Comparison of ENCODE assay signal across 18 cellular contexts in genomic region chr11:72700026-72700610, GRCh38. TPM values are rescaled to one million over a fixed set of nuclear protein-coding genes. Genes with fewer than 3 reads are reported as not detected.
A peak's percentile ranks its signal among the peaks of the same experiment; 100 is the strongest.
DNase-seq lines count a peak whose midpoint lies in the region; ATAC-seq, FAIRE-seq and TF ChIP-seq lines count a peak whose summit lies in the region.
"Had no signal": no experiment of that assay in that cellular context is flagged by ENCODE, and none has a peak within 500 bp of the region (broad histone marks: within the 10 kb centered on the region; RNA-seq: fewer than 3 reads in every experiment).

No MANE protein-coding gene starts in this region.

- no peak overlapping the region for H3K4me3 Mint-ChIP-seq in CD4-positive, alpha-beta memory T cell
- no peak overlapping the region for H3K4me3 Mint-ChIP-seq in naive B cell
- no peak overlapping the region for H3K4me3 Mint-ChIP-seq in type B pancreatic cell
- H3K4me3 Mint-ChIP-seq: activated T-cell treated with anti-CD3 and anti-CD28 coated beads, Interleukin-2, amount 50 U/mL, for 4 hours had no signal

- H3K9me3 ChIP-seq in CD4-positive, alpha-beta memory T cell (ENCODE audit: control insufficient read depth in 1 of 2, low read length in 2 of 2): no peaks in the 10 kb centered on the region
- H3K9me3 ChIP-seq in HUES48 (ENCODE audit: control insufficient read depth, insufficient read depth, low read length): no peaks in the 10 kb centered on the region

- no peak for FAIRE-seq in bronchial epithelial cell (lab: Jason Lieb, UNC)

- POLR2A ChIA-PET in CD4-positive, alpha-beta memory T cell (lab: Charles Lee; ENCODE audit: partially characterized antibody): no interaction called here

- H3K27ac ChIP-seq in CD4-positive, alpha-beta memory T cell (ENCODE audit: low read depth, low read length): no peak overlapping the region
- H3K27ac ChIP-seq in HUES48 (ENCODE audit: low read depth, low read length): peak overlapping the region; percentile 36

- intact Hi-C loops in CD4-positive, alpha-beta memory T cell (cut with micrococcal nuclease): no loop called here

- H3K9ac ChIP-seq in HUES48 (ENCODE audit: low read depth, low read length): no peak overlapping the region

- peak in 1 of 5 donors; percentile 28 for DNase-seq in CD4-positive, alpha-beta memory T cell
- DNase-seq in bronchial epithelial cell (ENCODE audit: low read depth) (peak; percentile 56), naive B cell (no peak), type B pancreatic cell (ENCODE audit: extremely low spot score, unreplicated experiment) (no peak), CD1c-positive myeloid dendritic cell (ENCODE audit: extremely low spot score) (no peak)
- DNase-seq: activated T-cell treated with anti-CD3 and anti-CD28 coated beads, Interleukin-2, amount 50 U/mL, for 4 hours; Calu3; cerebellar nuclear complex; foreskin melanocyte; Karpas-422; kidney glomerular epithelial cell; NCI-H226; nucleus accumbens; RPMI8226; stimulated activated naive CD4-positive, alpha-beta T cell had no signal

- H3K27me3 Mint-ChIP-seq in CD4-positive, alpha-beta memory T cell: no peaks in the 10 kb centered on the region
- H3K27me3 Mint-ChIP-seq in naive B cell (no peaks in the 10 kb centered on the region), type B pancreatic cell (no peaks in the 10 kb centered on the region)

- peaks cover 33 to 76% of the 10 kb centered on the region in 2 donors for H3K36me3 Mint-ChIP-seq in CD4-positive, alpha-beta memory T cell
- H3K36me3 Mint-ChIP-seq in naive B cell (peaks cover 5 to 29% of the 10 kb centered on the region in 2 donors), type B pancreatic cell (peaks cover 24% of the 10 kb centered on the region)

- H3K4me1 ChIP-seq in CD4-positive, alpha-beta memory T cell (ENCODE audit: insufficient read depth, low read length): no peaks in the 10 kb centered on the region
- H3K4me1 ChIP-seq in HUES48 (ENCODE audit: control insufficient read depth, insufficient read depth, low read length): peaks cover 18% of the 10 kb centered on the region

- peaks cover 86% of the 10 kb centered on the region for H3K36me3 ChIP-seq in CD4-positive, alpha-beta memory T cell (ENCODE audit: insufficient read depth, low read length)
- H3K36me3 ChIP-seq in HUES48 (ENCODE audit: control insufficient read depth, insufficient read depth, low read length) (peaks cover 64% of the 10 kb centered on the region), bronchial epithelial cell (ENCODE audit: control insufficient read depth, insufficient read depth, low read length) (peaks cover 66% of the 10 kb centered on the region)

- ATAC-seq in naive B cell (ENCODE audit: low read depth in 2 of 2): no peak
- no peak for ATAC-seq in GM21367 (IDR thresholded peaks at IDR 0.05; ENCODE audit: unreplicated experiment)
- ATAC-seq in GM21515 (IDR thresholded peaks at IDR 0.05; ENCODE audit: unreplicated experiment): no peak
- ATAC-seq: activated T-cell treated with anti-CD3 and anti-CD28 coated beads, Interleukin-2, amount 50 U/mL, for 4 hours had no signal

- no peak overlapping the region for H3K4me3 ChIP-seq in CD4-positive, alpha-beta memory T cell (ENCODE audit: low read length in 2 of 2)
- H3K4me3 ChIP-seq in HUES48 (ENCODE audit: low read depth, low read length) (no peak overlapping the region), bronchial epithelial cell (ENCODE audit: low read depth, low read length) (no peak overlapping the region)

- H3K27ac Mint-ChIP-seq in CD4-positive, alpha-beta memory T cell: peak overlapping the region in 6 of 7 donors; percentile 25 to 85 (median 65)
- peak overlapping the region in 4 of 6 donors; percentile 4 to 80 (median 47) for H3K27ac Mint-ChIP-seq in naive B cell
- H3K27ac Mint-ChIP-seq in type B pancreatic cell: no peak overlapping the region

- CTCF ChIA-PET in CD4-positive, alpha-beta memory T cell (lab: Charles Lee; ENCODE audit: partially characterized antibody): interaction anchor here (1.0 kb wide), 1 partner anchor 25 kb away, joined by 3 read pairs; no protein-coding TSS in a partner anchor

- TF ChIP-seq CTCF in bronchial epithelial cell (IDR thresholded peaks at IDR 0.05; ENCODE audit: insufficient read depth, low read length, severe bottlenecking) (no peak), type B pancreatic cell (conservative IDR thresholded peaks at IDR 0.05) (no peak)

- H3K4me1 Mint-ChIP-seq in CD4-positive, alpha-beta memory T cell: no peaks in the 10 kb centered on the region
- H3K4me1 Mint-ChIP-seq in naive B cell: peaks cover 8 to 16% (median 14%) of the 10 kb centered on the region in 3 donors
- peaks cover 19% of the 10 kb centered on the region for H3K4me1 Mint-ChIP-seq in type B pancreatic cell (ENCODE audit: unreplicated experiment)

- no peaks in the 10 kb centered on the region for H3K27me3 ChIP-seq in CD4-positive, alpha-beta memory T cell (ENCODE audit: insufficient read depth, low read length)
- H3K27me3 ChIP-seq in HUES48 (ENCODE audit: control insufficient read depth, insufficient read depth, low read length) (no peaks in the 10 kb centered on the region), bronchial epithelial cell (ENCODE audit: control insufficient read depth, insufficient read depth, low read length) (no peaks in the 10 kb centered on the region)

- H3K9me3 Mint-ChIP-seq in CD4-positive, alpha-beta memory T cell: no peaks in the 10 kb centered on the region
- no peaks in the 10 kb centered on the region for H3K9me3 Mint-ChIP-seq in naive B cell
- H3K9me3 Mint-ChIP-seq in type B pancreatic cell: no peaks in the 10 kb centered on the region
- H3K9me3 Mint-ChIP-seq: activated T-cell treated with anti-CD3 and anti-CD28 coated beads, Interleukin-2, amount 50 U/mL, for 4 hours had no signal

RNA-seq across cellular contexts. Expression of gene PDE2A, which starts 25.9 kb away (rescaled TPM):
- 1 to 10 TPM in 1 of 2 experiments, under 1 TPM in 1; 0.75 to 1.7 TPM for total RNA-seq in CD4-positive, alpha-beta memory T cell
- polyA plus RNA-seq in CD4-positive, alpha-beta memory T cell: 1 to 10 TPM in 1 of 2 donors, under 1 TPM in 1; 0.11 to 1.2 TPM
- 1.2 and 1.6 TPM in 2 replicates for total RNA-seq in bronchial epithelial cell
- under 1 TPM in 3 of 6 donors, not detected in 3; 0.18 to 0.44 (median 0.36) TPM for polyA plus RNA-seq in naive B cell (ENCODE audit: low read depth in 6 of 6)
- 2.8 and 3.8 TPM in 2 replicates for total RNA-seq in type B pancreatic cell (ENCODE audit: low replicate concordance)

RNA-seq across cellular contexts. Expression of gene ARAP1, which starts 52.1 kb away (rescaled TPM):
- total RNA-seq in CD4-positive, alpha-beta memory T cell: 100 to 1,000 TPM; 144 to 157 TPM
- polyA plus RNA-seq in CD4-positive, alpha-beta memory T cell: 10 to 100 TPM in 1 of 2 donors, 1 to 10 TPM in 1; 9.5 to 36.8 TPM
- total RNA-seq in bronchial epithelial cell (49.5 and 63.6 TPM in 2 replicates), type B pancreatic cell (ENCODE audit: low replicate concordance) (80.5 and 149 TPM in 2 replicates)
- 10 to 100 TPM in 5 of 6 donors, 1 to 10 TPM in 1; 3.3 to 30.2 (median 14.0) TPM for polyA plus RNA-seq in naive B cell (ENCODE audit: low read depth in 6 of 6)
